ENCODE assay signal across 8 cellular contexts in genomic region chr1:164558461-164559341, GRCh38. TPM values are rescaled to one million over a fixed set of nuclear protein-coding genes. Genes with fewer than 3 reads are reported as not detected.
DNase-seq lines count a peak whose midpoint lies in the region; ATAC-seq lines count a peak whose summit lies in the region.

Gene PBX1, plus strand, starts transcription at chr1:164559184.

- ATAC-seq in HG03432 (IDR thresholded peaks at IDR 0.05; ENCODE audit: unreplicated experiment) (peak; percentile 100), left colon (peak; percentile 99)

- no peaks in the 10 kb centered on the region for H3K9me3 Mint-ChIP-seq in activated CD4-positive, alpha-beta T cell treated with anti-CD3 and anti-CD28 coated beads, Interleukin-2, amount 10 ng/mL, durations not matched to agents 24 days and 14 days

- peaks cover 33% of the 10 kb centered on the region for H3K27me3 Mint-ChIP-seq in activated CD4-positive, alpha-beta T cell treated with anti-CD3 and anti-CD28 coated beads, Interleukin-2, amount 10 ng/mL, durations not matched to agents 24 days and 14 days

- DNase-seq in AG08396 (ENCODE audit: low spot score) = peak; percentile 96
- DNase-seq in GM19238 (ENCODE audit: insufficient read length, low spot score) = peak; percentile 70
- peak; percentile 96 for DNase-seq in NCI-H510A treated with DMSO at 0.1 percent for 48 hours (lab: John Stamatoyannopoulos, UW)
- peak; percentile 90 for DNase-seq in activated CD4-positive, alpha-beta T cell treated with anti-CD3 and anti-CD28 coated beads, Interleukin-2, amount 10 ng/mL, durations not matched to agents 24 days and 14 days
- DNase-seq in dedifferentiated amniotic fluid mesenchymal stem cell (ENCODE audit: extremely low spot score) = peak; percentile 98
- peak; percentile 94 to 99 for DNase-seq in left colon
- DNase-seq in stimulated activated CD4-positive, alpha-beta T cell treated with anti-CD3 and anti-CD28 coated beads, Interleukin-1b, Interleukin-23, amount 100 ng/mL, for 24 hours (ENCODE audit: low read depth in 4 of 4, low spot score in 1 of 4) = peak; percentile 16 to 63 (median 50)

- H3K27ac Mint-ChIP-seq in activated CD4-positive, alpha-beta T cell treated with anti-CD3 and anti-CD28 coated beads, Interleukin-2, amount 10 ng/mL, durations not matched to agents 24 days and 14 days = no peak within 1 kb of the TSS

- peaks cover 2% of the 10 kb centered on the region for H3K4me1 Mint-ChIP-seq in activated CD4-positive, alpha-beta T cell treated with anti-CD3 and anti-CD28 coated beads, Interleukin-2, amount 10 ng/mL, durations not matched to agents 24 days and 14 days

- intact Hi-C loops in activated CD4-positive, alpha-beta T cell treated with anti-CD3 and anti-CD28 coated beads, Interleukin-2, amount 10 ng/mL, durations not matched to agents 24 days and 14 days (cut with micrococcal nuclease) = no loop called here
- intact Hi-C loops in left colon (cut with DNase I, micrococcal nuclease) = no loop called here

- no peaks in the 10 kb centered on the region for H3K36me3 Mint-ChIP-seq in activated CD4-positive, alpha-beta T cell treated with anti-CD3 and anti-CD28 coated beads, Interleukin-2, amount 10 ng/mL, durations not matched to agents 24 days and 14 days (ENCODE audit: low read depth)

- H3K4me3 Mint-ChIP-seq in activated CD4-positive, alpha-beta T cell treated with anti-CD3 and anti-CD28 coated beads, Interleukin-2, amount 10 ng/mL, durations not matched to agents 24 days and 14 days = peak within 1 kb of the TSS; percentile 56

RNA-seq across cellular contexts. Expression of gene PBX1, which starts in this region (rescaled TPM):
- total RNA-seq in activated CD4-positive, alpha-beta T cell treated with anti-CD3 and anti-CD28 coated beads, Interleukin-2, amount 10 ng/mL, durations not matched to agents 24 days and 14 days = not detected in 2 replicates
- 10 to 100 TPM; 55.4 to 56.2 TPM for total RNA-seq in left colon

Comparison
In these comparisons a context has a peak if more than half of its experiments do, and no peak if none do; other contexts are left out.
1. Peak in every context shown above with its lines: DNase-seq and ATAC-seq.
2. RNA of gene PBX1 (total RNA-seq): 55.4 to 56.2 TPM in left colon; not detected in activated CD4-positive, alpha-beta T cell treated with anti-CD3 and anti-CD28 coated beads, Interleukin-2, amount 10 ng/mL, durations not matched to agents 24 days and 14 days; every median in the first group is over 10 times any median in the second.
3. Peak in DNase-seq in activated CD4-positive, alpha-beta T cell treated with anti-CD3 and anti-CD28 coated beads, Interleukin-2, amount 10 ng/mL, durations not matched to agents 24 days and 14 days; RNA of the gene not detected or under 1 TPM.